In genomic region chr2:108448678-108449409, GRCh38 we compare ENCODE assay signal across 8 cellular contexts. TPM values are rescaled to one million over a fixed set of nuclear protein-coding genes. Genes with fewer than 3 reads are reported as not detected.
DNase-seq lines count a peak whose midpoint lies in the region; ATAC-seq and TF ChIP-seq lines count a peak whose summit lies in the region.

Gene GCC2, plus strand, starts transcription at chr2:108449206. Its CDS starts 69 bp downstream, at chr2:108449275.

- H3K4me1 ChIP-seq in ES-I3 (ENCODE audit: insufficient read depth, low read length) (peaks cover 12% of the 10 kb centered on the region), H9 (ENCODE audit: insufficient read depth, low read length) (peaks cover 2% of the 10 kb centered on the region; the same call in 1 of the 2 replicates)

- H3K23me2 ChIP-seq in H9 (ENCODE audit: insufficient read length, low read depth, low read length, poor library complexity, severe bottlenecking), result no peaks in the 10 kb centered on the region

- H4K91ac ChIP-seq in H9 (ENCODE audit: insufficient read length, low read depth, low read length), result no peak within 1 kb of the TSS

- H3K36me3 ChIP-seq in ES-I3 (ENCODE audit: insufficient read depth, low read length), result peaks cover 5% of the 10 kb centered on the region

- H3K4me2 ChIP-seq in H9 (ENCODE audit: insufficient read depth, insufficient read length, low read length), result peak within 1 kb of the TSS; percentile 67

- H3K27me3 ChIP-seq in H9 (ENCODE audit: insufficient read depth, low read length), result no peaks in the 10 kb centered on the region

- no peak within 1 kb of the TSS for H3T11ph ChIP-seq in H9 (ENCODE audit: low read length)

- H3K4ac ChIP-seq in H9 (ENCODE audit: low read depth, low read length), result no peak within 1 kb of the TSS

- H3K4me3 Mint-ChIP-seq in H9 (peak within 1 kb of the TSS; percentile 92 to 93), nephron (peak within 1 kb of the TSS; percentile 87 to 96 (median 96))
- H3K4me3 Mint-ChIP-seq in activated T-helper 2 cell treated with anti-CD3 and anti-CD28 coated beads, Interferon-gamma antibody, Interleukin-2, Interleukin-4, amounts not matched to agents 10 μg/mL and 5 μg/mL and 100 μg/mL, durations not matched to agents 14 hours and 24 hours and 36 hours (ENCODE audit: low read depth), result peak within 1 kb of the TSS; percentile 93

- no peak within 1 kb of the TSS for H4K5ac ChIP-seq in H9 (ENCODE audit: insufficient read length, low read depth, low read length)

- no peak within 1 kb of the TSS for H3K56ac ChIP-seq in H9 (ENCODE audit: insufficient read length, low read depth, low read length)

- peak within 1 kb of the TSS; percentile 94 for H3K18ac ChIP-seq in H9 (ENCODE audit: insufficient read length, low read depth, low read length)

- TF ChIP-seq CTCF in H9 (conservative IDR thresholded peaks at IDR 0.05) (no peak), fibroblast of the aortic adventitia (IDR thresholded peaks at IDR 0.05; ENCODE audit: insufficient read depth, low read length) (no peak), nephron (IDR thresholded peaks at IDR 0.05; ENCODE audit: unreplicated experiment in 3 of 3) (no peak)

- peak within 1 kb of the TSS; percentile 89 for H3K9ac ChIP-seq in ES-I3 (ENCODE audit: low read depth, low read length)
- H3K9ac ChIP-seq in H9 (ENCODE audit: extremely low read depth, insufficient read length, low read length), result peak within 1 kb of the TSS; percentile 84

- H3K79me1 ChIP-seq in H9 (ENCODE audit: insufficient read depth, low read depth, low read length, poor library complexity, severe bottlenecking), result no peaks in the 10 kb centered on the region

- H2BK20ac ChIP-seq in H9 (ENCODE audit: low read depth, low read length, poor library complexity, severe bottlenecking), result no peak within 1 kb of the TSS

- intact Hi-C loops in activated T-helper 2 cell treated with anti-CD3 and anti-CD28 coated beads, Interferon-gamma antibody, Interleukin-2, Interleukin-4, amounts not matched to agents 10 μg/mL and 5 μg/mL and 100 μg/mL, durations not matched to agents 14 hours and 24 hours and 36 hours (cut with micrococcal nuclease), result loop anchor here (1.0 to 2.0 kb wide), 4 partner anchors 85 to 338 kb away; partner anchors contain the start of genes CCDC138, LIMS1 and RANBP2

- no peak within 1 kb of the TSS for H2BK120ac ChIP-seq in H9 (ENCODE audit: low read depth, low read length, poor library complexity, severe bottlenecking)

- H3K9me3 ChIP-seq in ES-I3 (ENCODE audit: control insufficient read depth, insufficient read depth, low read length) (peaks cover 5% of the 10 kb centered on the region), H9 (ENCODE audit: control insufficient read depth, low read depth, low read length) (no peaks in the 10 kb centered on the region)

- H3K23ac ChIP-seq in H9 (ENCODE audit: insufficient read length, low read depth, low read length), result no peak within 1 kb of the TSS

- H3K27ac Mint-ChIP-seq in H9 (peak within 1 kb of the TSS; percentile 92 to 98 (median 96)), nephron (peak within 1 kb of the TSS; percentile 82 to 94 (median 93))
- peak within 1 kb of the TSS; percentile 95 for H3K27ac Mint-ChIP-seq in activated T-helper 2 cell treated with anti-CD3 and anti-CD28 coated beads, Interferon-gamma antibody, Interleukin-2, Interleukin-4, amounts not matched to agents 10 μg/mL and 5 μg/mL and 100 μg/mL, durations not matched to agents 14 hours and 24 hours and 36 hours

- peak within 1 kb of the TSS; percentile 95 for H3K4me3 ChIP-seq in fibroblast of the aortic adventitia (ENCODE audit: low read depth, low read length)

- H2BK12ac ChIP-seq in H9 (ENCODE audit: insufficient read length, low read depth, low read length), result no peak within 1 kb of the TSS

- TF ChIP-seq POLR2A in Raji (IDR thresholded peaks at IDR 0.05; ENCODE audit: insufficient read depth, low read depth, low read length), result peak; percentile 93

- no peak within 1 kb of the TSS for H2BK5ac ChIP-seq in H9 (ENCODE audit: insufficient read length, low read length)

- peak within 1 kb of the TSS; percentile 88 for H3K14ac ChIP-seq in H9 (ENCODE audit: insufficient read depth, low read length)

- H3K27me3 Mint-ChIP-seq in H9 (ENCODE audit: low read depth) (no peaks in the 10 kb centered on the region), nephron (ENCODE audit: low read depth) (no peaks in the 10 kb centered on the region)
- H3K27me3 Mint-ChIP-seq in activated T-helper 2 cell treated with anti-CD3 and anti-CD28 coated beads, Interferon-gamma antibody, Interleukin-2, Interleukin-4, amounts not matched to agents 10 μg/mL and 5 μg/mL and 100 μg/mL, durations not matched to agents 14 hours and 24 hours and 36 hours (ENCODE audit: low read depth), result no peaks in the 10 kb centered on the region

- H3K79me2 ChIP-seq in H9 (ENCODE audit: insufficient read depth, low read length), result no peaks in the 10 kb centered on the region; the same call in 1 of the 2 replicates

- peaks cover 29% of the 10 kb centered on the region in 2 experiments for H3K4me1 Mint-ChIP-seq in H9
- H3K4me1 Mint-ChIP-seq in activated T-helper 2 cell treated with anti-CD3 and anti-CD28 coated beads, Interferon-gamma antibody, Interleukin-2, Interleukin-4, amounts not matched to agents 10 μg/mL and 5 μg/mL and 100 μg/mL, durations not matched to agents 14 hours and 24 hours and 36 hours (ENCODE audit: low read depth), result peaks cover 39% of the 10 kb centered on the region
- H3K4me1 Mint-ChIP-seq in nephron, result peaks cover 24% of the 10 kb centered on the region

- no peak within 1 kb of the TSS for H4K8ac ChIP-seq in H9 (replicated peaks; ENCODE audit: insufficient read length, low read depth, low read length)

- no CpG with 5 or more reads among the region's 55 CpGs for WGBS in H9 (ENCODE audit: extremely low coverage, insufficient read length, low lambda C conversion rate)

- no peak within 1 kb of the TSS for H3K27ac ChIP-seq in H9 (ENCODE audit: insufficient read length, low read depth, low read length)

- peaks cover 12 to 34% (median 31%) of the 10 kb centered on the region in 3 experiments for H3K36me3 Mint-ChIP-seq in H9 (ENCODE audit: insufficient read depth in 1 of 3, low read depth in 3 of 3)
- peaks cover 30% of the 10 kb centered on the region for H3K36me3 Mint-ChIP-seq in activated T-helper 2 cell treated with anti-CD3 and anti-CD28 coated beads, Interferon-gamma antibody, Interleukin-2, Interleukin-4, amounts not matched to agents 10 μg/mL and 5 μg/mL and 100 μg/mL, durations not matched to agents 14 hours and 24 hours and 36 hours (ENCODE audit: low read depth)
- H3K36me3 Mint-ChIP-seq in nephron (ENCODE audit: low read depth), result peaks cover 28% of the 10 kb centered on the region

- no peak within 1 kb of the TSS for H2AK5ac ChIP-seq in H9 (ENCODE audit: insufficient read length, low read length)

- H3K9me3 Mint-ChIP-seq in H9, result no peaks in the 10 kb centered on the region; a peak in 1 of 5 replicates
- peaks cover 5% of the 10 kb centered on the region for H3K9me3 Mint-ChIP-seq in activated T-helper 2 cell treated with anti-CD3 and anti-CD28 coated beads, Interferon-gamma antibody, Interleukin-2, Interleukin-4, amounts not matched to agents 10 μg/mL and 5 μg/mL and 100 μg/mL, durations not matched to agents 14 hours and 24 hours and 36 hours
- no peaks in the 10 kb centered on the region for H3K9me3 Mint-ChIP-seq in nephron

- no peak within 1 kb of the TSS for H2AFZ ChIP-seq in H9 (ENCODE audit: low read length)

- ATAC-seq in stimulated activated naive CD8-positive, alpha-beta T cell treated with anti-CD3 and anti-CD28 coated beads, Interleukin-15, Interleukin-2, amounts not matched to agents 100 U/mL and 50 U/mL, for 24 hours, result peak; percentile 100

- no peaks in the 10 kb centered on the region for H4K20me1 ChIP-seq in H9 (ENCODE audit: control insufficient read depth, insufficient read depth, insufficient read length)

- DNase-seq in H9 (peak; percentile 97), M059J (ENCODE audit: low read depth) (peak; percentile 90), fibroblast of the aortic adventitia (ENCODE audit: low read depth) (peak; percentile 93)
- DNase-seq in activated T-helper 2 cell treated with anti-CD3 and anti-CD28 coated beads, Interferon-gamma antibody, Interleukin-2, Interleukin-4, amounts not matched to agents 10 μg/mL and 5 μg/mL and 100 μg/mL, durations not matched to agents 14 hours and 24 hours and 36 hours (ENCODE audit: low spot score), result peak; percentile 94
- peak; percentile 95 for DNase-seq in stimulated activated naive CD8-positive, alpha-beta T cell treated with anti-CD3 and anti-CD28 coated beads, Interleukin-15, Interleukin-2, amounts not matched to agents 100 U/mL and 50 U/mL, for 24 hours

- H2BK15ac ChIP-seq in H9 (ENCODE audit: low read depth, low read length), result no peak within 1 kb of the TSS

RNA-seq across cellular contexts. Expression of gene GCC2, which starts in this region (rescaled TPM):
- 46.7 and 53.3 TPM in 2 replicates for total RNA-seq in H9 (2021)
- total RNA-seq in M059J (2014; rRNA removed; shearing (Covaris generic)), result 7.6 and 9.1 TPM in 2 replicates
- total RNA-seq in activated T-helper 2 cell treated with anti-CD3 and anti-CD28 coated beads, Interferon-gamma antibody, Interleukin-2, Interleukin-4, amounts not matched to agents 10 μg/mL and 5 μg/mL and 100 μg/mL, durations not matched to agents 14 hours and 24 hours and 36 hours, result 38.8 and 42.7 TPM in 2 replicates
- total RNA-seq in fibroblast of the aortic adventitia (ENCODE audit: low replicate concordance), result 42.8 and 50.0 TPM in 2 replicates
